8 cellular contexts compared by ENCODE assay signal in genomic region chr6:33632603-33633039, GRCh38. TPM values are rescaled to one million over a fixed set of nuclear protein-coding genes. Genes with fewer than 3 reads are reported as not detected.
DNase-seq lines count a peak whose midpoint lies in the region; ATAC-seq and TF ChIP-seq lines count a peak whose summit lies in the region.

No MANE protein-coding gene starts in this region.

- H2BK15ac ChIP-seq in mesendoderm (replicated peaks; ENCODE audit: low read depth): no peak overlapping the region

- peaks cover 27% of the 10 kb centered on the region for H3K36me3 Mint-ChIP-seq in activated CD4-positive, alpha-beta T cell treated with anti-CD3 and anti-CD28 coated beads for 36 hours (ENCODE audit: low read depth)

- H3K4me2 ChIP-seq in KMS-11 (peak overlapping the region; percentile 36; the same call in 1 of the 2 replicates), mesendoderm (ENCODE audit: low read length) (peak overlapping the region; percentile 85)

- H3K9me3 Mint-ChIP-seq in activated CD4-positive, alpha-beta T cell treated with anti-CD3 and anti-CD28 coated beads for 36 hours (ENCODE audit: low read depth): no peaks in the 10 kb centered on the region

- H3K4me1 ChIP-seq in KMS-11 (ENCODE audit: low read depth, poor library complexity, severe bottlenecking): peaks cover 36% of the 10 kb centered on the region
- H3K4me1 ChIP-seq in duodenal mucosa (ENCODE audit: control insufficient read depth in 1 of 2, insufficient read depth in 2 of 2, low read length in 2 of 2): peaks cover 39 to 45% of the 10 kb centered on the region in 2 donors
- H3K4me1 ChIP-seq in mesendoderm (ENCODE audit: control insufficient read depth, low read depth, low read length): peaks cover 9% of the 10 kb centered on the region

- H3K4ac ChIP-seq in mesendoderm (ENCODE audit: low read depth, low read length): no peak overlapping the region

- H3K9me3 ChIP-seq in duodenal mucosa (ENCODE audit: control insufficient read depth in 1 of 2, low read length in 2 of 2): no peaks in the 10 kb centered on the region

- peak; percentile 75 for ATAC-seq in activated CD4-positive, alpha-beta T cell treated with anti-CD3 and anti-CD28 coated beads for 36 hours
- no peak for ATAC-seq in GM21576 (IDR thresholded peaks at IDR 0.05; ENCODE audit: unreplicated experiment)

- H3K27ac ChIP-seq in KMS-11 (no peak overlapping the region), duodenal mucosa (ENCODE audit: low read depth, low read length) (peak overlapping the region; percentile 72), mesendoderm (ENCODE audit: low read depth, low read length) (no peak overlapping the region), substantia nigra (ENCODE audit: low read depth, low read length, poor library complexity, severe bottlenecking) (peak overlapping the region; percentile 30)

- no peaks in the 10 kb centered on the region; the same call in 1 of the 2 replicates for H4K20me1 ChIP-seq in KMS-11 (ENCODE audit: insufficient read depth)

- no peak overlapping the region for H4K5ac ChIP-seq in mesendoderm (ENCODE audit: low read length)

- no peak overlapping the region for H3K23ac ChIP-seq in mesendoderm (ENCODE audit: low read length)

- intact Hi-C loops in activated CD4-positive, alpha-beta T cell treated with anti-CD3 and anti-CD28 coated beads for 36 hours (cut with DNase I, micrococcal nuclease): loop anchor here (1.0 to 2.0 kb wide), 4 partner anchors 47 to 79 kb away; partner anchors contain the start of gene UQCC2 (in 1 of the 2)

- H3K4me1 Mint-ChIP-seq in activated CD4-positive, alpha-beta T cell treated with anti-CD3 and anti-CD28 coated beads for 36 hours: peaks cover 64% of the 10 kb centered on the region

- H3K4me3 ChIP-seq in KMS-11 (IDR thresholded peaks at IDR 0.05; ENCODE audit: insufficient read depth, low read depth, low read length) (no peak overlapping the region), duodenal mucosa (ENCODE audit: low read depth in 1 of 2, low read length in 2 of 2) (peak overlapping the region; percentile 53 to 61), mesendoderm (ENCODE audit: low read length) (no peak overlapping the region)

- H2AFZ ChIP-seq in KMS-11 (ENCODE audit: low read depth): no peak overlapping the region

- POLR2A ChIA-PET in activated CD4-positive, alpha-beta T cell treated with anti-CD3 and anti-CD28 coated beads for 36 hours (lab: Charles Lee): interaction anchor here (0.5 kb wide), 1 partner anchor 12 kb away, joined by 3 read pairs; no protein-coding TSS in a partner anchor

- TF ChIP-seq CTCF in KMS-11 (conservative IDR thresholded peaks at IDR 0.05; ENCODE audit: low read depth, low read length): peak; percentile 71

- whole genome bisulfite sequencing in mesendoderm (ENCODE audit: extremely low coverage, insufficient coverage, low lambda C conversion rate): no CpG with 5 or more reads among the region's 6 CpGs

- H2BK5ac ChIP-seq in mesendoderm (ENCODE audit: low read length): no peak overlapping the region

- H3K79me1 ChIP-seq in mesendoderm (ENCODE audit: low read length): peaks cover 6% of the 10 kb centered on the region

- H3K36me3 ChIP-seq in KMS-11 (ENCODE audit: insufficient read depth) (no peaks in the 10 kb centered on the region), duodenal mucosa (ENCODE audit: control insufficient read depth in 1 of 2, insufficient read depth in 2 of 2, low read length in 2 of 2) (peaks cover 0 to 3% of the 10 kb centered on the region in 2 donors), mesendoderm (ENCODE audit: control insufficient read depth, insufficient read depth, low read length) (no peaks in the 10 kb centered on the region)

- peak overlapping the region; percentile 51 for H3K4me3 Mint-ChIP-seq in activated CD4-positive, alpha-beta T cell treated with anti-CD3 and anti-CD28 coated beads for 36 hours

- no peak overlapping the region for H3K27ac Mint-ChIP-seq in activated CD4-positive, alpha-beta T cell treated with anti-CD3 and anti-CD28 coated beads for 36 hours

- H3K27me3 ChIP-seq in KMS-11 (ENCODE audit: insufficient read depth, low read depth): no peaks in the 10 kb centered on the region
- H3K27me3 ChIP-seq in duodenal mucosa (ENCODE audit: control insufficient read depth in 1 of 2, insufficient read depth in 2 of 2, low read length in 2 of 2): no peaks in the 10 kb centered on the region
- no peaks in the 10 kb centered on the region for H3K27me3 ChIP-seq in mesendoderm (ENCODE audit: insufficient read depth, low read length, poor library complexity)

- CTCF ChIA-PET in activated CD4-positive, alpha-beta T cell treated with anti-CD3 and anti-CD28 coated beads for 36 hours (lab: Charles Lee): interaction anchor here (0.5 to 2.0 kb wide), 8 partner anchors 11 to 113 kb away, joined by 3 to 10 read pairs (median 4); partner anchors contain the start of gene ITPR3

- peak; percentile 49 for DNase-seq in EH (ENCODE audit: low read depth)
- DNase-seq in activated CD4-positive, alpha-beta T cell treated with anti-CD3 and anti-CD28 coated beads for 36 hours: peak; percentile 77
- peak; percentile 94 for DNase-seq in mesendoderm
- peak in 27 of 49 donors; percentile 3 to 52 (median 17) for DNase-seq in substantia nigra (lab: John Stamatoyannopoulos, UW)
- no peak for DNase-seq in mucosa of gallbladder (ENCODE audit: low spot score)

- H2AK5ac ChIP-seq in mesendoderm (ENCODE audit: low read length): no peak overlapping the region

- H3K79me2 ChIP-seq in KMS-11 (ENCODE audit: insufficient read depth, low read depth): peaks cover 13% of the 10 kb centered on the region
- peaks cover 2% of the 10 kb centered on the region for H3K79me2 ChIP-seq in mesendoderm (ENCODE audit: control insufficient read depth, insufficient read depth, low read length)

- H3K56ac ChIP-seq in mesendoderm (ENCODE audit: low read length): peak overlapping the region; percentile 74

- H3K27me3 Mint-ChIP-seq in activated CD4-positive, alpha-beta T cell treated with anti-CD3 and anti-CD28 coated beads for 36 hours: no peaks in the 10 kb centered on the region

- H3K18ac ChIP-seq in mesendoderm (ENCODE audit: low read length): no peak overlapping the region

- H3K9ac ChIP-seq in KMS-11 (no peak overlapping the region), duodenal mucosa (ENCODE audit: low read depth in 1 of 2, low read length in 2 of 2) (peak overlapping the region; percentile 49 to 65), mesendoderm (ENCODE audit: low read length) (no peak overlapping the region)

- H4K8ac ChIP-seq in mesendoderm (ENCODE audit: low read depth, low read length): no peak overlapping the region

- H2BK120ac ChIP-seq in mesendoderm (ENCODE audit: low read depth, low read length): no peak overlapping the region

RNA-seq across cellular contexts. Expression of gene ITPR3, which starts 11.5 kb away (rescaled TPM):
- total RNA-seq in activated CD4-positive, alpha-beta T cell treated with anti-CD3 and anti-CD28 coated beads for 36 hours: 10 to 100 TPM; 42.6 to 42.9 TPM
- polyA plus RNA-seq in mesendoderm (2013, experiment 1 of 2): 9.8 TPM
- polyA plus RNA-seq in mesendoderm (2013, experiment 2 of 2): 9.6 TPM
- total RNA-seq in mucosa of gallbladder: 104 TPM

RNA-seq across cellular contexts. Expression of gene BAK1, which starts 52.5 kb away (rescaled TPM):
- 10 to 100 TPM; 37.0 to 43.3 TPM for total RNA-seq in activated CD4-positive, alpha-beta T cell treated with anti-CD3 and anti-CD28 coated beads for 36 hours
- polyA plus RNA-seq in mesendoderm (2013, experiment 1 of 2): 20.5 TPM
- polyA plus RNA-seq in mesendoderm (2013, experiment 2 of 2): 21.1 TPM
- total RNA-seq in mucosa of gallbladder: 28.2 TPM

Comparison
In these comparisons a context has a peak if more than half of its experiments do, and no peak if none do; other contexts are left out.
1. H3K27ac ChIP-seq: peak in duodenal mucosa (single experiment) and substantia nigra (single experiment); none in KMS-11 (single experiment) and mesendoderm (single experiment).
2. H3K4me3 ChIP-seq: peak in duodenal mucosa (2 of 2); none in KMS-11 (single experiment) and mesendoderm (single experiment).
3. H3K9ac ChIP-seq: peak in duodenal mucosa (2 of 2); none in KMS-11 (single experiment) and mesendoderm (single experiment).